ENCODE assay signal across 9 cellular contexts in genomic region chr14:72925171-72925759, GRCh38. TPM values are rescaled to one million over a fixed set of nuclear protein-coding genes. Genes with fewer than 3 reads are reported as not detected.
DNase-seq lines count a peak whose midpoint lies in the region; ATAC-seq, FAIRE-seq and TF ChIP-seq lines count a peak whose summit lies in the region.
"Had no signal": no experiment of that assay in that cellular context is flagged by ENCODE, and none has a peak within 500 bp of the region (broad histone marks: within the 10 kb centered on the region; RNA-seq: fewer than 3 reads in every experiment).

No MANE protein-coding gene starts in this region.

- peak overlapping the region; percentile 74 to 83 for H3K27ac Mint-ChIP-seq in natural killer cell

- in situ Hi-C loops in mammary epithelial cell (cut with MboI; ENCODE audit: low sequenced_read_pairs in 2 of 2) = no loop called here

- H3K4me3 Mint-ChIP-seq in natural killer cell = peak overlapping the region; percentile 93

- H3K4me1 ChIP-seq in ACC112 (ENCODE audit: control insufficient read depth, insufficient read depth, low read length, unreplicated experiment) (peaks cover 10% of the 10 kb centered on the region), mammary epithelial cell (ENCODE audit: insufficient read depth, low read length) (peaks cover 12% of the 10 kb centered on the region)

- H3K27me3 ChIP-seq in ACC112 (ENCODE audit: insufficient read depth, low read length) (no peaks in the 10 kb centered on the region), mammary epithelial cell (ENCODE audit: insufficient read depth, low read length) (no peaks in the 10 kb centered on the region)

- peak; percentile 85 for FAIRE-seq in HTR-8/SVneo (lab: Jason Lieb, UNC)
- FAIRE-seq: TTC549 had no signal

- WGBS in mammary epithelial cell (ENCODE audit: low coverage, missing lambda C conversion rate) = 96% methylated on average over 17 of the region's 22 CpGs

- H3K4me3 ChIP-seq in ACC112 (ENCODE audit: low read depth, low read length) (peak overlapping the region; percentile 85), mammary epithelial cell (replicated peaks in 1 of 3; ENCODE audit: insufficient read depth in 1 of 3, low read depth in 2 of 3, low read length in 3 of 3) (no peak overlapping the region)

- peaks cover 5% of the 10 kb centered on the region for H3K79me2 ChIP-seq in ACC112 (ENCODE audit: control insufficient read depth, insufficient read depth, low read length, unreplicated experiment)
- H3K79me2 ChIP-seq in mammary epithelial cell (ENCODE audit: insufficient read depth, low read length) = peaks cover 31% of the 10 kb centered on the region

- no peaks in the 10 kb centered on the region for H3K36me3 ChIP-seq in ACC112 (ENCODE audit: insufficient read depth, low read length)
- H3K36me3 ChIP-seq in mammary epithelial cell (ENCODE audit: insufficient read depth, low read length) = no peaks in the 10 kb centered on the region

- peak overlapping the region; percentile 98 for H3K4me2 ChIP-seq in mammary epithelial cell (ENCODE audit: insufficient read depth, low read depth, low read length)

- H3K27me3 Mint-ChIP-seq in natural killer cell (ENCODE audit: low read depth in 2 of 2) = peaks cover under 1 to 13% of the 10 kb centered on the region in 2 donors

- no peaks in the 10 kb centered on the region for H4K20me1 ChIP-seq in mammary epithelial cell (ENCODE audit: insufficient read depth, low read length)

- ATAC-seq in natural killer cell (no peak), HG02938 (IDR thresholded peaks at IDR 0.05; ENCODE audit: unreplicated experiment) (no peak)

- no peaks in the 10 kb centered on the region for H3K36me3 Mint-ChIP-seq in natural killer cell

- H3K4me1 Mint-ChIP-seq in natural killer cell = peaks cover 8 to 18% of the 10 kb centered on the region in 2 donors

- TF ChIP-seq CTCF in mammary epithelial cell (conservative IDR thresholded peaks at IDR 0.05 in 1 of 2, IDR thresholded peaks at IDR 0.05 in 1 of 2; ENCODE audit: extremely low read depth in 1 of 2, insufficient read depth in 1 of 2, low read depth in 1 of 2, low read length in 2 of 2) = no peak
- no peak for TF ChIP-seq CTCF in natural killer cell (IDR thresholded peaks at IDR 0.05)

- peak overlapping the region; percentile 98 for H2AFZ ChIP-seq in ACC112 (ENCODE audit: low read length, unreplicated experiment)
- H2AFZ ChIP-seq in mammary epithelial cell (ENCODE audit: low read depth, low read length) = peak overlapping the region; percentile 99

- CTCF ChIA-PET in mammary epithelial cell (lab: Charles Lee; ENCODE audit: low non-redundant PET) = no interaction called here

- H3K9me3 ChIP-seq in mammary epithelial cell (replicated peaks; ENCODE audit: insufficient read depth, low read length) = no peaks in the 10 kb centered on the region

- DNase-seq in HTR-8/SVneo (ENCODE audit: insufficient read length, low spot score) (no peak), mammary epithelial cell (no peak), natural killer cell (no peak), SW480 (ENCODE audit: low spot score) (no peak), COR-L47 (lab: John Stamatoyannopoulos, UW) (no peak), NAMALWA (ENCODE audit: low spot score) (no peak)

- H3K9me3 Mint-ChIP-seq in natural killer cell = no peaks in the 10 kb centered on the region

- no TSS peak for BruUV-seq in mammary epithelial cell (replicated peaks; lab: Mats Ljungman, UMichigan)

- intact Hi-C loops in mammary epithelial cell (cut with micrococcal nuclease) = no loop called here
- intact Hi-C loops in natural killer cell (cut with micrococcal nuclease) = no loop called here

- dilution Hi-C loops in mammary epithelial cell (cut with HindIII; ENCODE audit: low sequenced_read_pairs) = loop anchor here (10.0 kb wide), 1 partner anchor 380 kb away; no protein-coding TSS in a partner anchor

- H3K27ac ChIP-seq in ACC112 (ENCODE audit: low read depth, low read length) = no peak overlapping the region
- no peak overlapping the region for H3K27ac ChIP-seq in mammary epithelial cell (ENCODE audit: insufficient read depth, low read depth, low read length)

- no peak overlapping the region for H3K9ac ChIP-seq in mammary epithelial cell (ENCODE audit: insufficient read depth, low read length)

RNA-seq across cellular contexts. Expression of gene DCAF4, which starts 1.0 kb away (rescaled TPM):
- total RNA-seq in mammary epithelial cell (10 to 100 TPM; 24.1 to 46.7 TPM), natural killer cell (10 to 100 TPM in 2 of 3 donors, 1 to 10 TPM in 1; 4.6 to 18.6 (median 16.5) TPM)
- 28.2 TPM for polyA plus RNA-seq in mammary epithelial cell
- 37.1 TPM for polyA minus RNA-seq in mammary epithelial cell

RNA-seq across cellular contexts. Expression of gene DPF3, which starts 31.4 kb away (rescaled TPM):
- total RNA-seq in mammary epithelial cell (1 to 10 TPM; 1.8 to 1.9 TPM), natural killer cell (1 to 10 TPM; 1.4 to 1.8 (median 1.4) TPM)
- polyA plus RNA-seq in mammary epithelial cell = 0.57 TPM
- 3.2 TPM for polyA minus RNA-seq in mammary epithelial cell
